ENCODE assay signal across 8 cellular contexts in the genomic region with DNA sequence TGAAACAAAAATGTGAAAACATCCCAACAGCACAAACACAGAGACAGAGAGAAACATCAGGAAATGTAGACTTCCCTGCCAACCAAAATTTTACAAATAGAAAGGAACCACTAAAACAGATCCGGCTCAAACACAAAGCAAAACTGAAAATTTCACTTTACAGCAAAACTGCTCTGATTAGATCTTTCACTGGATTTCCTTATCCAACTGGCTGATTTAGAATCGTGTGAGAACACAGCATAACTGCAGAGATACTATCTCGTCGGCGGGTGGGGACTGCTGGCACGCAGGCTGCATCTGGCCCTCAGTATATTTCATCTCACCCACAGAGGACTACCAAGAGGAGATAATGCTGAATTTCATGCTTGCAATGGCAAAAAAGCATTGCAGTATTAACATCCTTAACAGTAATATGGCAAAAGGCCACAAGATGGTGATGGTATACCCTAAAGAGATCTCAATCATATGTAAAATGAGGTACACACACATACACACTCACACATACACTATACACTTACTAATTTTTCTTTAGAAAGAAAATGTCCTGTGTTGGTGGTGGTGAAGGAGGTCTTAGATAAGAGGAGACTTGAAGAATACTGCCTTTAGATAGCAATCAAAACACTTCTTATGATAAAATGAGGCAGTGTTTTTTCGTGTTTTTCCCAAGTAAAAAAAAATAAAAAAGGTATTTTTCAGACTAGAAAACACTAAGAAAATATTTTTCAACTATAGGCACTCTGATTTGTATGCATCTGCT. TPM values are rescaled to one million over a fixed set of nuclear protein-coding genes. Genes with fewer than 3 reads are reported as not detected.
DNase-seq lines count a peak whose midpoint lies in the region; ATAC-seq and TF ChIP-seq lines count a peak whose summit lies in the region.

No MANE protein-coding gene starts in this region.

- POLR2A ChIA-PET in activated CD8-positive, alpha-beta T cell treated with anti-CD3 and anti-CD28 coated beads for 36 hours (lab: Charles Lee), result interaction anchor here (1.1 to 3.0 kb wide), 2 partner anchors 11 to 38 kb away, joined by 4 to 17 read pairs; partner anchors contain the start of gene LEO1

- H3K27me3 ChIP-seq in upper lobe of right lung, result no peaks in the 10 kb centered on the region

- no peaks in the 10 kb centered on the region for H3K9me3 ChIP-seq in upper lobe of right lung

- H3K4me1 Mint-ChIP-seq in activated CD8-positive, alpha-beta T cell treated with anti-CD3 and anti-CD28 coated beads for 36 hours (ENCODE audit: low read depth), result peaks cover 14% of the 10 kb centered on the region
- H3K4me1 Mint-ChIP-seq in nephron, result peaks cover 10% of the 10 kb centered on the region

- H3K4me3 ChIP-seq in upper lobe of right lung, result peak overlapping the region; percentile 21

- CTCF ChIA-PET in activated CD8-positive, alpha-beta T cell treated with anti-CD3 and anti-CD28 coated beads for 36 hours (lab: Charles Lee), result interaction anchor here (1.0 to 3.2 kb wide), 10 partner anchors 11 to 226 kb away, joined by 3 to 34 read pairs (median 4); no protein-coding TSS in a partner anchor

- H3K36me3 Mint-ChIP-seq in activated CD8-positive, alpha-beta T cell treated with anti-CD3 and anti-CD28 coated beads for 36 hours (ENCODE audit: low read depth), result no peaks in the 10 kb centered on the region
- H3K36me3 Mint-ChIP-seq in nephron (ENCODE audit: low read depth), result no peaks in the 10 kb centered on the region

- no peaks in the 10 kb centered on the region for H3K36me3 ChIP-seq in upper lobe of right lung

- ATAC-seq in GM19035 (IDR thresholded peaks at IDR 0.05; ENCODE audit: unreplicated experiment) (peak; percentile 93), HG03139 (IDR thresholded peaks at IDR 0.05; ENCODE audit: unreplicated experiment) (peak; percentile 91), upper lobe of right lung (peak; percentile 90)
- ATAC-seq in activated CD8-positive, alpha-beta T cell treated with anti-CD3 and anti-CD28 coated beads for 36 hours, result peak; percentile 95

- H3K27ac Mint-ChIP-seq in activated CD8-positive, alpha-beta T cell treated with anti-CD3 and anti-CD28 coated beads for 36 hours, result peak overlapping the region; percentile 86
- peak overlapping the region; percentile 16 to 65 (median 52) for H3K27ac Mint-ChIP-seq in nephron

- TF ChIP-seq CTCF in activated CD8-positive, alpha-beta T cell treated with anti-CD3 and anti-CD28 coated beads for 36 hours (IDR thresholded peaks at IDR 0.05), result peak; percentile 93
- TF ChIP-seq CTCF in nephron (IDR thresholded peaks at IDR 0.05; ENCODE audit: unreplicated experiment in 3 of 3) (peak; percentile 49 to 66 (median 55)), upper lobe of right lung (IDR thresholded peaks at IDR 0.05) (peak; percentile 55)

- no peaks in the 10 kb centered on the region for H3K9me3 Mint-ChIP-seq in activated CD8-positive, alpha-beta T cell treated with anti-CD3 and anti-CD28 coated beads for 36 hours
- H3K9me3 Mint-ChIP-seq in nephron, result no peaks in the 10 kb centered on the region

- peaks cover 19% of the 10 kb centered on the region for H3K4me1 ChIP-seq in upper lobe of right lung

- peak overlapping the region; percentile 70 for H3K4me3 Mint-ChIP-seq in activated CD8-positive, alpha-beta T cell treated with anti-CD3 and anti-CD28 coated beads for 36 hours
- H3K4me3 Mint-ChIP-seq in nephron, result peak overlapping the region in 1 of 3 experiments; percentile 32

- TF ChIP-seq POLR2A in erythroblast (IDR thresholded peaks at IDR 0.05; ENCODE audit: low read length), result no peak

- DNase-seq in CMK (ENCODE audit: low read depth), result peak; percentile 49
- DNase-seq in NCI-H526 treated with DMSO at 0.1 percent for 48 hours (lab: John Stamatoyannopoulos, UW), result peak; percentile 56
- peak; percentile 76 for DNase-seq in activated CD8-positive, alpha-beta T cell treated with anti-CD3 and anti-CD28 coated beads for 36 hours
- peak; percentile 79 to 88 for DNase-seq in erythroblast (lab: John Stamatoyannopoulos, UW)
- no peak for DNase-seq in upper lobe of right lung

- intact Hi-C loops in activated CD8-positive, alpha-beta T cell treated with anti-CD3 and anti-CD28 coated beads for 36 hours (cut with micrococcal nuclease), result loop anchor here (1.0 to 5.0 kb wide), 3 partner anchors 40 to 160 kb away; no protein-coding TSS in a partner anchor
- intact Hi-C loops in upper lobe of right lung (cut with DNase I), result no loop called here

- peak overlapping the region; percentile 65 for H3K27ac ChIP-seq in upper lobe of right lung

- H3K27me3 Mint-ChIP-seq in activated CD8-positive, alpha-beta T cell treated with anti-CD3 and anti-CD28 coated beads for 36 hours, result no peaks in the 10 kb centered on the region
- H3K27me3 Mint-ChIP-seq in nephron (ENCODE audit: low read depth), result no peaks in the 10 kb centered on the region

RNA-seq across cellular contexts. Expression of gene LEO1, which starts 10.6 kb away (rescaled TPM):
- total RNA-seq in activated CD8-positive, alpha-beta T cell treated with anti-CD3 and anti-CD28 coated beads for 36 hours, result 10 to 100 TPM; 28.9 to 31.1 TPM
- 13.2 TPM for total RNA-seq in upper lobe of right lung

RNA-seq across cellular contexts. Expression of gene MAPK6, which starts 36.8 kb away (rescaled TPM):
- total RNA-seq in activated CD8-positive, alpha-beta T cell treated with anti-CD3 and anti-CD28 coated beads for 36 hours, result 10 to 100 TPM; 40.5 to 42.2 TPM
- total RNA-seq in upper lobe of right lung, result 20.9 TPM
